ENCODE assay signal across 17 cellular contexts in genomic region chr1:223695941-223696340, GRCh38. TPM values are rescaled to one million over a fixed set of nuclear protein-coding genes. Genes with fewer than 3 reads are reported as not detected.
"Had no signal": no experiment of that assay in that cellular context is flagged by ENCODE, and none has a peak within 500 bp of the region (broad histone marks: within the 10 kb centered on the region; RNA-seq: fewer than 3 reads in every experiment).

No MANE protein-coding gene starts in this region.

- H3K9me3 ChIP-seq: left ventricle myocardium inferior, tibial nerve had no signal

- H3K27ac ChIP-seq: coronary artery, left ventricle myocardium inferior, tibial nerve had no signal

- H3K4me1 Mint-ChIP-seq: WTC11 had no signal

- H3K27me3 ChIP-seq: tibial nerve had no signal

- H3K27me3 Mint-ChIP-seq: activated CD8-positive, alpha-beta T cell treated with anti-CD3 and anti-CD28 coated beads for 36 hours had no signal

- H3K9me3 Mint-ChIP-seq: activated CD8-positive, alpha-beta T cell treated with anti-CD3 and anti-CD28 coated beads for 36 hours; activated T-cell treated with anti-CD3 and anti-CD28 coated beads, Interleukin-2, amount 50 U/mL, for 4 hours; memory B cell; natural killer cell; stimulated activated naive B cell treated with anti-CD40 and anti-IgM and Interleukin-4, amounts not matched to agents 10 μg/mL and 1 μg/mL and 100 μg/mL, for 72 hours; WTC11 had no signal

- ATAC-seq: esophagus mucosa had no signal

- H3K4me3 Mint-ChIP-seq: activated CD8-positive, alpha-beta T cell treated with anti-CD3 and anti-CD28 coated beads for 36 hours; activated T-cell treated with anti-CD3 and anti-CD28 coated beads, Interleukin-2, amount 50 U/mL, for 4 hours; memory B cell; natural killer cell; stimulated activated naive B cell treated with anti-CD40 and anti-IgM and Interleukin-4, amounts not matched to agents 10 μg/mL and 1 μg/mL and 100 μg/mL, for 72 hours; WTC11 had no signal

- H3K4me3 ChIP-seq: coronary artery, left ventricle myocardium inferior, tibial nerve had no signal

- DNase-seq: hippocampal formation, occipital lobe had no signal

- H3K27ac Mint-ChIP-seq: activated CD8-positive, alpha-beta T cell treated with anti-CD3 and anti-CD28 coated beads for 36 hours; memory B cell; natural killer cell; stimulated activated naive B cell treated with anti-CD40 and anti-IgM and Interleukin-4, amounts not matched to agents 10 μg/mL and 1 μg/mL and 100 μg/mL, for 72 hours; WTC11 had no signal

- H3K36me3 ChIP-seq: left ventricle myocardium inferior, tibial nerve had no signal

- H3K36me3 Mint-ChIP-seq: memory B cell; natural killer cell; stimulated activated naive B cell treated with anti-CD40 and anti-IgM and Interleukin-4, amounts not matched to agents 10 μg/mL and 1 μg/mL and 100 μg/mL, for 72 hours; WTC11 had no signal

- FAIRE-seq: keratinocyte, TTC549 had no signal

RNA-seq across cellular contexts. Expression of gene CAPN8, which starts 30.4 kb away (rescaled TPM):
- total RNA-seq: activated CD8-positive, alpha-beta T cell treated with anti-CD3 and anti-CD28 coated beads for 36 hours; activated T-cell treated with anti-CD3 and anti-CD28 coated beads, Interleukin-2, amount 50 U/mL, for 4 hours; glomerular endothelial cell; left ventricle myocardium inferior; occipital lobe; posterior vena cava; subcutaneous adipose tissue; tibial nerve had no signal
